ENCODE assay signal across 8 cellular contexts in the genomic region with DNA sequence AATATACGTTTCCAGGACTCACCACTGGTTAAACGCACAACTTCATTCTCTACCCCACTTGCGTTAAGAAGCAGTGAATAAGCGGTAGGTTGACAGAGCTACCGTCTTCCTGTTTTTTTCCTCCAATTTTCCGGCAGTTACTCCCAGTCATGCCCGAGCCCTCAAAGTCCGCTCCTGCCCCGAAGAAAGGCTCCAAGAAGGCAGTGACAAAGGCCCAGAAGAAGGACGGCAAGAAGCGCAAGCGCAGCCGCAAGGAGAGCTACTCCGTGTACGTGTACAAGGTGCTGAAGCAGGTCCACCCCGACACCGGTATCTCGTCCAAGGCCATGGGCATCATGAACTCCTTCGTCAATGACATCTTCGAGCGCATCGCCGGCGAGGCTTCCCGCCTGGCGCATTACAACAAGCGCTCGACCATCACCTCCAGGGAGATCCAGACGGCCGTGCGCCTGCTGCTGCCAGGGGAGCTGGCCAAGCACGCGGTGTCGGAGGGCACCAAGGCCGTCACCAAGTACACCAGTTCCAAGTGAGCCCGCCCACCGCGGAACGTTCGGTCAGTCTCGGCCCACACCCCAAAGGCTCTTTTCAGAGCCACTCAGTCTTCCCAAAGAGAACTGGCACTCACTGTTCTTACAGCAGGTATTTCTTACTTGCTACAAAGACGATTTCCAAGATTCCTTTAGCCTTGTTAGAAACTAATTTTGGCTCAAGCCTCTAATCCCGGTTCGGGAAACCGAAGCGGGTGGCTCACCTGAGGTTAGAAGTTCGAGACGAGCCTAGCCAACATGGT.
DNase-seq lines count a peak whose midpoint lies in the region; ATAC-seq and TF ChIP-seq lines count a peak whose summit lies in the region.
"Not testable (repeated sequence)": the region's sequence is repeated elsewhere in the genome, so short reads cannot be mapped to it uniquely, and the experiment has no call there.

No MANE protein-coding gene starts in this region.

- H3K27ac Mint-ChIP-seq in CD8-positive, alpha-beta memory T cell; GM23338; T-cell; activated naive CD8-positive, alpha-beta T cell treated with anti-CD3 and anti-CD28 coated beads, Interleukin-2, amount 50 U/mL, for 24 hours: not testable (repeated sequence)

- DNase-seq in CD8-positive, alpha-beta memory T cell, result peak in 2 of 5 donors; percentile 30 to 75
- DNase-seq in GM23338 (ENCODE audit: low spot score) (peak; percentile 45), T-cell (peak in 26 of 34 experiments; percentile 22 to 72 (median 53)), fibroblast of villous mesenchyme (ENCODE audit: low read depth) (peak; percentile 59)
- peak; percentile 65 for DNase-seq in activated naive CD8-positive, alpha-beta T cell treated with anti-CD3 and anti-CD28 coated beads, Interleukin-2, amount 50 U/mL, for 24 hours
- peak in 2 of 3 experiments; percentile 35 to 51 for DNase-seq in stimulated activated CD4-positive, alpha-beta T cell treated with anti-CD3 and anti-CD28 coated beads, TNF-alpha, amount 100 ng/mL, for 24 hours (ENCODE audit: low read depth in 3 of 3)

- H3K4me1 ChIP-seq in CD8-positive, alpha-beta memory T cell (ENCODE audit: insufficient read depth, low read length), result peaks cover 30% of the 10 kb centered on the region
- H3K4me1 ChIP-seq in GM23338 (ENCODE audit: insufficient read depth), result peaks cover 15% of the 10 kb centered on the region
- peaks cover 49% of the 10 kb centered on the region for H3K4me1 ChIP-seq in Loucy (ENCODE audit: insufficient read depth, low read length, poor library complexity, severe bottlenecking)
- H3K4me1 ChIP-seq in mucosa of stomach (ENCODE audit: control insufficient read depth, insufficient read depth, low read length), result not testable (repeated sequence)

- not testable (repeated sequence) for H3K4me3 Mint-ChIP-seq in CD8-positive, alpha-beta memory T cell; GM23338; T-cell; activated naive CD8-positive, alpha-beta T cell treated with anti-CD3 and anti-CD28 coated beads, Interleukin-2, amount 50 U/mL, for 24 hours

- not testable (repeated sequence) for H3F3A ChIP-seq in GM23338 (replicated peaks; ENCODE audit: low read depth); Loucy (ENCODE audit: low read depth)

- not testable (repeated sequence) for H3K9me2 ChIP-seq in GM23338 (ENCODE audit: insufficient read depth); Loucy (replicated peaks; ENCODE audit: low read depth, low read length)

- H2AFZ ChIP-seq in GM23338; Loucy (ENCODE audit: low read length): not testable (repeated sequence)

- not testable (repeated sequence) for TF ChIP-seq CTCF in GM23338 (conservative IDR thresholded peaks at IDR 0.05; ENCODE audit: low read depth in 2 of 2); Loucy (conservative IDR thresholded peaks at IDR 0.05; ENCODE audit: low read length); fibroblast of villous mesenchyme (IDR thresholded peaks at IDR 0.05; ENCODE audit: insufficient read depth, low read depth, low read length)

- H3K79me2 ChIP-seq in GM23338 (replicated peaks; ENCODE audit: insufficient read depth) (peaks cover 22% of the 10 kb centered on the region), Loucy (ENCODE audit: insufficient read depth, low read length) (peaks cover 37% of the 10 kb centered on the region)

- H3K9me3 ChIP-seq in CD8-positive, alpha-beta memory T cell (ENCODE audit: low read length); Loucy (ENCODE audit: insufficient read depth, low read depth, low read length); mucosa of stomach (ENCODE audit: control insufficient read depth, low read length): not testable (repeated sequence)

- H3K9me3 Mint-ChIP-seq in CD8-positive, alpha-beta memory T cell; GM23338; T-cell; activated naive CD8-positive, alpha-beta T cell treated with anti-CD3 and anti-CD28 coated beads, Interleukin-2, amount 50 U/mL, for 24 hours: not testable (repeated sequence)

- POLR2A ChIA-PET in CD8-positive, alpha-beta memory T cell (lab: Charles Lee), result interaction anchor here (0.8 to 6.6 kb wide), 35 partner anchors 8 to 1911 kb away, joined by 3 to 245 read pairs (median 7); a partner anchor contains a TSS
- POLR2A ChIA-PET in T-cell (lab: Charles Lee), result interaction anchor here (0.6 to 6.4 kb wide), 49 partner anchors 9 to 1818 kb away, joined by 3 to 396 read pairs (median 6); a partner anchor contains a TSS

- H4K20me1 ChIP-seq in GM23338 (replicated peaks; ENCODE audit: insufficient read depth); Loucy (ENCODE audit: insufficient read depth, low read length, poor library complexity, severe bottlenecking): not testable (repeated sequence)

- not testable (repeated sequence) for H3K36me3 Mint-ChIP-seq in CD8-positive, alpha-beta memory T cell; GM23338 (ENCODE audit: low read depth); T-cell; activated naive CD8-positive, alpha-beta T cell treated with anti-CD3 and anti-CD28 coated beads, Interleukin-2, amount 50 U/mL, for 24 hours (ENCODE audit: low read depth)

- peaks cover 10 to 23% (median 19%) of the 10 kb centered on the region in 3 donors for H3K4me1 Mint-ChIP-seq in CD8-positive, alpha-beta memory T cell
- H3K4me1 Mint-ChIP-seq in GM23338 (peaks cover 24% of the 10 kb centered on the region), T-cell (peaks cover 9 to 20% (median 9%) of the 10 kb centered on the region in 3 donors)
- H3K4me1 Mint-ChIP-seq in activated naive CD8-positive, alpha-beta T cell treated with anti-CD3 and anti-CD28 coated beads, Interleukin-2, amount 50 U/mL, for 24 hours, result peaks cover 21% of the 10 kb centered on the region

- H3K36me3 ChIP-seq in CD8-positive, alpha-beta memory T cell (ENCODE audit: insufficient read depth, low read length); GM23338 (ENCODE audit: insufficient read depth); Loucy (ENCODE audit: insufficient read depth, low read length); mucosa of stomach (ENCODE audit: control insufficient read depth, insufficient read depth, low read length): not testable (repeated sequence)

- H3K9ac ChIP-seq in Loucy (ENCODE audit: low read depth, low read length, poor library complexity, severe bottlenecking), result peak overlapping the region; percentile 99
- H3K9ac ChIP-seq in mucosa of stomach (ENCODE audit: low read length), result peak overlapping the region; percentile 91

- ATAC-seq in GM23338, result peak; percentile 33
- ATAC-seq in T-cell (replicated peaks in 1 of 4), result peak; percentile 24 to 33 (median 30)
- ATAC-seq in activated naive CD8-positive, alpha-beta T cell treated with anti-CD3 and anti-CD28 coated beads, Interleukin-2, amount 50 U/mL, for 24 hours, result peak; percentile 13

- peak overlapping the region; percentile 85 for H3K4me2 ChIP-seq in GM23338
- peak overlapping the region; percentile 96 for H3K4me2 ChIP-seq in Loucy (ENCODE audit: low read depth, low read length, poor library complexity, severe bottlenecking)

- H3K4me3 ChIP-seq in CD8-positive, alpha-beta memory T cell (ENCODE audit: low read length), result peak overlapping the region; percentile 71
- peak overlapping the region; percentile 77 for H3K4me3 ChIP-seq in GM23338
- H3K4me3 ChIP-seq in Loucy (ENCODE audit: low read length, poor library complexity, severe bottlenecking), result peak overlapping the region; percentile 82
- peak overlapping the region; percentile 87 for H3K4me3 ChIP-seq in fibroblast of villous mesenchyme (ENCODE audit: low read depth, low read length)
- H3K4me3 ChIP-seq in mucosa of stomach (ENCODE audit: low read length), result peak overlapping the region; percentile 68

- H3K27me3 ChIP-seq in CD8-positive, alpha-beta memory T cell (ENCODE audit: insufficient read depth, low read length, poor library complexity, severe bottlenecking); GM23338 (ENCODE audit: insufficient read depth); Loucy (ENCODE audit: insufficient read depth, low read length, poor library complexity, severe bottlenecking); mucosa of stomach (ENCODE audit: control insufficient read depth, insufficient read depth, low read length): not testable (repeated sequence)

- peaks cover 5 to 13% of the 10 kb centered on the region in 2 donors for H3K27me3 Mint-ChIP-seq in CD8-positive, alpha-beta memory T cell
- H3K27me3 Mint-ChIP-seq in GM23338 (ENCODE audit: insufficient read depth, low read depth, poor library complexity); T-cell; activated naive CD8-positive, alpha-beta T cell treated with anti-CD3 and anti-CD28 coated beads, Interleukin-2, amount 50 U/mL, for 24 hours: not testable (repeated sequence)

- H3K27ac ChIP-seq in CD8-positive, alpha-beta memory T cell (ENCODE audit: low read depth, low read length), result peak overlapping the region; percentile 99
- peak overlapping the region; percentile 76 for H3K27ac ChIP-seq in GM23338 (ENCODE audit: low read depth)

- CTCF ChIA-PET in CD8-positive, alpha-beta memory T cell (lab: Charles Lee), result interaction anchor here (0.9 to 7.9 kb wide), 18 partner anchors 9 to 1818 kb away, joined by 3 to 168 read pairs (median 5); a partner anchor contains a TSS
- CTCF ChIA-PET in T-cell (lab: Charles Lee), result interaction anchor here (0.7 to 6.4 kb wide), 17 partner anchors 15 to 1000 kb away, joined by 3 to 112 read pairs (median 4); a partner anchor contains a TSS

TF ChIP-seq in GM23338, 12 proteins besides CTCF, POLR2A, EP300 and RAD21:
- TF ChIP-seq, protein P1, sequence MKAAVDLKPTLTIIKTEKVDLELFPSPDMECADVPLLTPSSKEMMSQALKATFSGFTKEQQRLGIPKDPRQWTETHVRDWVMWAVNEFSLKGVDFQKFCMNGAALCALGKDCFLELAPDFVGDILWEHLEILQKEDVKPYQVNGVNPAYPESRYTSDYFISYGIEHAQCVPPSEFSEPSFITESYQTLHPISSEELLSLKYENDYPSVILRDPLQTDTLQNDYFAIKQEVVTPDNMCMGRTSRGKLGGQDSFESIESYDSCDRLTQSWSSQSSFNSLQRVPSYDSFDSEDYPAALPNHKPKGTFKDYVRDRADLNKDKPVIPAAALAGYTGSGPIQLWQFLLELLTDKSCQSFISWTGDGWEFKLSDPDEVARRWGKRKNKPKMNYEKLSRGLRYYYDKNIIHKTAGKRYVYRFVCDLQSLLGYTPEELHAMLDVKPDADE (IDR thresholded peaks at IDR 0.05), result peak; percentile 11; the same call in 1 of the 2 replicates
- peak; percentile 28; the same call in 1 of the 2 replicates for TF ChIP-seq POLR2AphosphoS5 (IDR thresholded peaks at IDR 0.05; ENCODE audit: low read depth)
